In genomic region chr20:57439993-57440392, GRCh38 we compare ENCODE assay signal across 1 cellular context.
TF ChIP-seq lines count a peak whose summit lies in the region.

No MANE protein-coding gene starts in this region.

TF ChIP-seq in HepG2, 621 proteins besides CTCF, POLR2A, EP300 and RAD21 (continued from another document):
- TF ChIP-seq, protein P1, sequence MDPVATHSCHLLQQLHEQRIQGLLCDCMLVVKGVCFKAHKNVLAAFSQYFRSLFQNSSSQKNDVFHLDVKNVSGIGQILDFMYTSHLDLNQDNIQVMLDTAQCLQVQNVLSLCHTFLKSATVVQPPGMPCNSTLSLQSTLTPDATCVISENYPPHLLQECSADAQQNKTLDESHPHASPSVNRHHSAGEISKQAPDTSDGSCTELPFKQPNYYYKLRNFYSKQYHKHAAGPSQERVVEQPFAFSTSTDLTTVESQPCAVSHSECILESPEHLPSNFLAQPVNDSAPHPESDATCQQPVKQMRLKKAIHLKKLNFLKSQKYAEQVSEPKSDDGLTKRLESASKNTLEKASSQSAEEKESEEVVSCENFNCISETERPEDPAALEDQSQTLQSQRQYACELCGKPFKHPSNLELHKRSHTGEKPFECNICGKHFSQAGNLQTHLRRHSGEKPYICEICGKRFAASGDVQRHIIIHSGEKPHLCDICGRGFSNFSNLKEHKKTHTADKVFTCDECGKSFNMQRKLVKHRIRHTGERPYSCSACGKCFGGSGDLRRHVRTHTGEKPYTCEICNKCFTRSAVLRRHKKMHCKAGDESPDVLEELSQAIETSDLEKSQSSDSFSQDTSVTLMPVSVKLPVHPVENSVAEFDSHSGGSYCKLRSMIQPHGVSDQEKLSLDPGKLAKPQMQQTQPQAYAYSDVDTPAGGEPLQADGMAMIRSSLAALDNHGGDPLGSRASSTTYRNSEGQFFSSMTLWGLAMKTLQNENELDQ (CRISPR knock-in tag; IDR thresholded peaks at IDR 0.05; ENCODE audit: borderline replicate concordance) = no peak
- TF ChIP-seq FIP1L1 (IDR thresholded peaks at IDR 0.05; ENCODE audit: borderline replicate concordance, insufficient read depth, low read depth, low read length) (no peak), JUND (CRISPR knock-in tag; IDR thresholded peaks at IDR 0.05) (no peak), ZNF570 (CRISPR knock-in tag; IDR thresholded peaks at IDR 0.05; ENCODE audit: borderline replicate concordance) (no peak), MAFF (IDR thresholded peaks at IDR 0.05; ENCODE audit: low read depth, low read length) (no peak), ZNF296 (CRISPR knock-in tag; conservative IDR thresholded peaks at IDR 0.05) (no peak), KDM1A (CRISPR knock-in tag; IDR thresholded peaks at IDR 0.05) (peak; percentile 47; the same call in 1 of the 2 replicates), ZMYM3 (CRISPR knock-in tag; IDR thresholded peaks at IDR 0.05) (peak; percentile 75), EHMT2 (IDR thresholded peaks at IDR 0.05; ENCODE audit: borderline replicate concordance, low read depth, low read length) (no peak), ZNF225 (CRISPR knock-in tag; IDR thresholded peaks at IDR 0.05) (no peak), ZNF790 (CRISPR knock-in tag; IDR thresholded peaks at IDR 0.05; ENCODE audit: borderline replicate concordance) (no peak), GATAD2A (CRISPR knock-in tag; IDR thresholded peaks at IDR 0.05) (no peak)
- TF ChIP-seq, protein P2, sequence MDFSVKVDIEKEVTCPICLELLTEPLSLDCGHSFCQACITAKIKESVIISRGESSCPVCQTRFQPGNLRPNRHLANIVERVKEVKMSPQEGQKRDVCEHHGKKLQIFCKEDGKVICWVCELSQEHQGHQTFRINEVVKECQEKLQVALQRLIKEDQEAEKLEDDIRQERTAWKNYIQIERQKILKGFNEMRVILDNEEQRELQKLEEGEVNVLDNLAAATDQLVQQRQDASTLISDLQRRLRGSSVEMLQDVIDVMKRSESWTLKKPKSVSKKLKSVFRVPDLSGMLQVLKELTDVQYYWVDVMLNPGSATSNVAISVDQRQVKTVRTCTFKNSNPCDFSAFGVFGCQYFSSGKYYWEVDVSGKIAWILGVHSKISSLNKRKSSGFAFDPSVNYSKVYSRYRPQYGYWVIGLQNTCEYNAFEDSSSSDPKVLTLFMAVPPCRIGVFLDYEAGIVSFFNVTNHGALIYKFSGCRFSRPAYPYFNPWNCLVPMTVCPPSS (IDR thresholded peaks at IDR 0.05) = no peak
